Comparison of ENCODE assay signal across 31 cellular contexts in the genomic region with DNA sequence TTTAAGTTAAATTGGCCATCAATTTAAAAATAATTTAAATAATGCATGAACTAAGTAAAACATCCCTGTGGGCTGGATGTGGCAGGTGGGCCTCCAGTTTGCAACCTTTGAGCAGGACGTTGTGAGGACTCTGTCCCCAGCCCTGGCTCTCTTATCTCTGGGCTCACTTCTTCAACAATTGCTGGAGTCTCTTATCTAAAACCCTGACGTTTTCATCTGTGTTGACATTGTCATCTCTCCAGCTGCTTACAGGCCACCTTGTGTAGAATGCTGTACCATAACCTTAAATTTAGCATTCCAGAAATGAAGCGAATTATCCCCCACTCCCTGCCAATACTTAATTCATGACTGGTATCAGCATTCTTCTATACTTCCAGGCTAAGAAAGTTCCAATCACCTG. TPM values are rescaled to one million over a fixed set of nuclear protein-coding genes. Genes with fewer than 3 reads are reported as not detected.
DNase-seq lines count a peak whose midpoint lies in the region; ATAC-seq, FAIRE-seq and TF ChIP-seq lines count a peak whose summit lies in the region.
"Had no signal": no experiment of that assay in that cellular context is flagged by ENCODE, and none has a peak within 500 bp of the region (broad histone marks: within the 10 kb centered on the region; RNA-seq: fewer than 3 reads in every experiment).

No MANE protein-coding gene starts in this region.

- WGBS in HepG2 (ENCODE audit: low lambda C conversion rate), result 6% methylated on average over 3 of the region's 3 CpGs
- WGBS in right lobe of liver (ENCODE audit: insufficient coverage, low coverage, low lambda C conversion rate, missing lambda C conversion rate), result 52% methylated on average over 3 of the region's 3 CpGs
- WGBS in K562 (ENCODE audit: insufficient coverage, low coverage, missing lambda C conversion rate), result 0% methylated on average over 3 of the region's 3 CpGs

- peaks cover 23% of the 10 kb centered on the region for H3K79me2 ChIP-seq in HepG2 (ENCODE audit: insufficient read depth, low read length)
- H3K79me2 ChIP-seq in K562 (ENCODE audit: control insufficient read depth, insufficient read depth, low read length), result peaks cover 25% of the 10 kb centered on the region

- intact Hi-C loops in HepG2 (cut with micrococcal nuclease; ENCODE audit: unreplicated experiment), result loop anchor here (5.0 to 10.0 kb wide), 2 partner anchors 85 to 133 kb away; no protein-coding TSS in a partner anchor
- intact Hi-C loops in right lobe of liver (cut with DNase I), result no loop called here
- intact Hi-C loops in K562 (cut with micrococcal nuclease), result loop anchor here (10.0 kb wide), 1 partner anchor 85 kb away; no protein-coding TSS in a partner anchor
- intact Hi-C loops in left colon (cut with DNase I, micrococcal nuclease), result no loop called here

- H3K9me1 ChIP-seq in K562 (ENCODE audit: control insufficient read depth, insufficient read depth, low read length), result no peaks in the 10 kb centered on the region

- H3K9ac ChIP-seq in HepG2 (ENCODE audit: insufficient read depth, low read depth, low read length) (0 out of 2 replicates have a peak overlapping the region, but pooled peaks have one; percentile 34), K562 (ENCODE audit: insufficient read depth in 1 of 2, low read depth in 2 of 2, low read length in 2 of 2) (no peak overlapping the region)

- H3K36me3 ChIP-seq in HepG2 (replicated peaks in 1 of 2; ENCODE audit: control insufficient read depth in 1 of 2, insufficient read depth in 2 of 2, low read length in 2 of 2), result no peaks in the 10 kb centered on the region
- no peaks in the 10 kb centered on the region for H3K36me3 ChIP-seq in right lobe of liver
- no peaks in the 10 kb centered on the region; the same call in 2 of the 3 replicates for H3K36me3 ChIP-seq in K562 (ENCODE audit: control insufficient read depth, insufficient read depth, low read length)
- H3K36me3 ChIP-seq: BE2C, SJCRH30 had no signal

- no peak overlapping the region for H2AFZ ChIP-seq in HepG2 (ENCODE audit: low read length)
- H2AFZ ChIP-seq in K562 (ENCODE audit: low read depth, low read length), result no peak overlapping the region
- H2AFZ ChIP-seq: PC-9 had no signal

- TF ChIP-seq CTCF in HepG2 (CRISPR knock-in tag; IDR thresholded peaks at IDR 0.05) (no peak), right lobe of liver (IDR thresholded peaks at IDR 0.05) (no peak), K562 (IDR thresholded peaks at IDR 0.05 in 2 of 3, conservative IDR thresholded peaks at IDR 0.05 in 1 of 3; ENCODE audit: insufficient read depth in 2 of 3, low read depth in 1 of 3, low read length in 3 of 3) (no peak)

- no peaks in the 10 kb centered on the region for H3K9me3 ChIP-seq in HepG2 (ENCODE audit: low read length)
- H3K9me3 ChIP-seq in right lobe of liver, result no peaks in the 10 kb centered on the region
- no peaks in the 10 kb centered on the region for H3K9me3 ChIP-seq in K562 (replicated peaks; ENCODE audit: control insufficient read depth, insufficient read depth, low read depth, low read length)
- H3K9me3 ChIP-seq: BE2C, SJCRH30 had no signal

- CTCF ChIA-PET in HepG2 (lab: Yijun Ruan, JAX; ENCODE audit: low intra/inter-chr PET ratio, low total read pairs), result no interaction called here
- CTCF ChIA-PET in K562 (lab: Yijun Ruan, JAX; ENCODE audit: low intra/inter-chr PET ratio), result interaction anchor here (0.5 kb wide), 1 partner anchor 10 kb away, joined by 3 read pairs; no protein-coding TSS in a partner anchor

- peak overlapping the region in 2 of 3 experiments; percentile 11 to 36; a peak in 2 of 6 replicates for H3K4me3 ChIP-seq in HepG2 (replicated peaks in 1 of 3; ENCODE audit: insufficient read depth in 1 of 3, low read depth in 2 of 3, low read length in 3 of 3)
- H3K4me3 ChIP-seq in right lobe of liver, result no peak overlapping the region
- H3K4me3 ChIP-seq in K562, result no peak overlapping the region
- H3K4me3 ChIP-seq: PC-9, SJCRH30 had no signal

- ATAC-seq in HepG2 (peak; percentile 68), right lobe of liver (no peak), K562 (0 out of 3 replicates have a peak, but pooled peaks have one; percentile 5), left colon (peak; percentile 23), GM21576 (IDR thresholded peaks at IDR 0.05; ENCODE audit: unreplicated experiment) (no peak), GM21619 (IDR thresholded peaks at IDR 0.05; ENCODE audit: unreplicated experiment) (no peak), left lobe of liver (no peak), HG03108 (IDR thresholded peaks at IDR 0.05; ENCODE audit: unreplicated experiment) (no peak)
- ATAC-seq: Right ventricle myocardium inferior, SK-N-SH treated with all-trans-retinoic acid at 6 μM for 48 hours had no signal

- POLR2A ChIA-PET in HepG2 (lab: Yijun Ruan, JAX), result interaction anchor here (0.8 to 1.5 kb wide), 5 partner anchors 33 to 83 kb away, joined by 3 to 6 read pairs (median 4); no protein-coding TSS in a partner anchor
- POLR2A ChIA-PET in K562 (lab: Yijun Ruan, JAX), result interaction anchor here (0.5 to 1.2 kb wide), 5 partner anchors 9 to 24 kb away, joined by 3 to 4 read pairs (median 3); no protein-coding TSS in a partner anchor

- TF ChIP-seq POLR2A in HepG2 (IDR thresholded peaks at IDR 0.05; ENCODE audit: insufficient read depth in 1 of 2, low read depth in 2 of 2, low read length in 2 of 2) (no peak), right lobe of liver (IDR thresholded peaks at IDR 0.05) (no peak), K562 (conservative IDR thresholded peaks at IDR 0.05) (no peak)

- DNase-seq in HepG2 (ENCODE audit: low spot score), result peak; percentile 87
- no peak for DNase-seq in right lobe of liver
- DNase-seq in K562 (ENCODE audit: extremely low read depth in 1 of 4, low spot score in 3 of 4), result peak in 2 of 4 experiments; percentile 57 to 69
- no peak for DNase-seq in left colon
- DNase-seq in left lobe of liver (ENCODE audit: low spot score), result no peak
- DNase-seq: 8988T; ACHN; BE2C; Calu3; CD8-positive, alpha-beta memory T cell; DMS79 treated with DMSO at 0.1 percent for 48 hours; GF-D8; H7; HFFc6; Karpas-422; MV-4-11; NCI-H1105; NCI-H1436 treated with DMSO at 0.1 percent for 48 hours; NCI-H2029; NCI-H446; NCI-H526; NCI-H82; NK-92 treated with Interleukin-12 subunit alpha and Interleukin-12 subunit beta, amount 100 ng/mL, for 24 hours; PC-9; SJCRH30 had no signal

- TF ChIP-seq RAD21 in HepG2 (CRISPR knock-in tag; IDR thresholded peaks at IDR 0.05) (no peak), K562 (CRISPR knock-in tag; conservative IDR thresholded peaks at IDR 0.05 in 1 of 2, IDR thresholded peaks at IDR 0.05 in 1 of 2) (0 out of 4 replicates have a peak, but pooled peaks of 1 of the 2 experiments have one; percentile 13)

- in situ Hi-C loops in HepG2 (cut with HindIII; ENCODE audit: extremely low pct_ligation_motif_present, low pct_unique_long_range_greater_than_20kb) (loop anchor here (5.0 kb wide), 1 partner anchor 63 kb away; no protein-coding TSS in a partner anchor), K562 (cut with MboI) (loop anchor here (10.0 kb wide), 1 partner anchor 285 kb away; a partner anchor contains a TSS)

- H3K4me2 ChIP-seq in HepG2 (ENCODE audit: low read depth, low read length) (peak overlapping the region; percentile 76), K562 (ENCODE audit: insufficient read depth, low read length) (peak overlapping the region; percentile 9; the same call in 1 of the 2 replicates)
- H3K4me2 ChIP-seq: PC-9 had no signal

- H3K27me3 ChIP-seq in HepG2 (ENCODE audit: control insufficient read depth in 1 of 2, insufficient read depth in 2 of 2, low read length in 2 of 2), result no peaks in the 10 kb centered on the region; a peak in 1 of 5 replicates
- H3K27me3 ChIP-seq in right lobe of liver, result no peaks in the 10 kb centered on the region
- H3K27me3 ChIP-seq in K562 (ENCODE audit: control insufficient read depth in 2 of 2, insufficient read depth in 2 of 2, low read length in 2 of 2), result no peaks in the 10 kb centered on the region
- H3K27me3 ChIP-seq: BE2C, SJCRH30 had no signal

- peaks cover 10% of the 10 kb centered on the region for H4K20me1 ChIP-seq in HepG2 (ENCODE audit: insufficient read depth, low read length)
- peaks cover 8% of the 10 kb centered on the region for H4K20me1 ChIP-seq in K562 (replicated peaks; ENCODE audit: control insufficient read depth, insufficient read depth, low read length)

- H3K27ac ChIP-seq in HepG2 (ENCODE audit: extremely low read length, insufficient read depth, low read length) (peak overlapping the region; percentile 70), right lobe of liver (no peak overlapping the region), K562 (ENCODE audit: extremely low read depth, low read depth, low read length) (no peak overlapping the region)
- H3K27ac ChIP-seq: PC-9, SJCRH30 had no signal

- BruUV-seq in HepG2 (replicated peaks; lab: Mats Ljungman, UMichigan) (no TSS peak), K562 (replicated peaks; lab: Mats Ljungman, UMichigan) (no TSS peak)

- FAIRE-seq in HepG2 (lab: Jason Lieb, UNC) (peak; percentile 72), K562 (lab: Jason Lieb, UNC) (peak; percentile 72)
- FAIRE-seq: GM12891 had no signal

- H3K4me1 ChIP-seq in HepG2 (ENCODE audit: insufficient read depth, low read length), result peaks cover 49% of the 10 kb centered on the region
- H3K4me1 ChIP-seq in right lobe of liver, result peaks cover 0 to 5% (median 0%) of the 10 kb centered on the region in 4 donors
- peaks cover 12 to 33% of the 10 kb centered on the region in 2 experiments for H3K4me1 ChIP-seq in K562 (replicated peaks in 1 of 2; ENCODE audit: control insufficient read depth in 2 of 2, insufficient read depth in 2 of 2, low read length in 2 of 2)

- TF ChIP-seq EP300 in HepG2 (IDR thresholded peaks at IDR 0.05; ENCODE audit: low read depth in 2 of 2, low read length in 2 of 2), result peak; percentile 23 to 85; a peak in 2 of 4 replicates
- no peak for TF ChIP-seq EP300 in HepG2 (CRISPR knock-in tag; IDR thresholded peaks at IDR 0.05; ENCODE audit: borderline replicate concordance)
- no peak; the same call in 1 of the 2 replicates for TF ChIP-seq EP300 in K562 (IDR thresholded peaks at IDR 0.05; ENCODE audit: low read length)

RNA-seq across cellular contexts. Expression of a gene that starts 3.2 kb away (rescaled TPM):
- total RNA-seq in HepG2 (2016; rRNA removed; fragmentation: Illumina TruSeq; extraction: Trizol), result 133 and 183 TPM in 2 replicates
- total RNA-seq in HepG2 (2016; cell fraction: cytosol; rRNA removed; fragmentation: Illumina TruSeq; extraction: Trizol; ENCODE audit: low read depth), result 11.5 and 13.3 TPM in 2 replicates
- total RNA-seq in HepG2 (2016; cell fraction: insoluble cytoplasmic fraction; rRNA removed; fragmentation: Illumina TruSeq; extraction: Trizol), result 132 and 189 TPM in 2 replicates
- total RNA-seq in HepG2 (2016; cell fraction: membrane; rRNA removed; fragmentation: Illumina TruSeq; extraction: Trizol), result 48.9 and 50.9 TPM in 2 replicates
- 95.3 and 101 TPM in 2 replicates for total RNA-seq in HepG2 (2016; cell fraction: nucleus; rRNA removed; fragmentation: Illumina TruSeq; extraction: Trizol)
- 24.2 and 34.3 TPM in 2 replicates for polyA plus RNA-seq in HepG2 (2011; rRNA removed)
- 14.2 and 19.7 TPM in 2 replicates for polyA plus RNA-seq in HepG2 (2011; cell fraction: cytosol; rRNA removed)
- 12.9 and 14.3 TPM in 2 replicates for polyA plus RNA-seq in HepG2 (2011; cell fraction: nucleus; rRNA removed)
- polyA plus RNA-seq in HepG2 (2012), result 54.5 and 69.7 TPM in 2 replicates
- polyA plus RNA-seq in HepG2 (2016; cell fraction: cytosol; fragmentation: Illumina TruSeq; extraction: Trizol; ENCODE audit: low read depth), result 2.3 and 2.6 TPM in 2 replicates
- polyA plus RNA-seq in HepG2 (2016; cell fraction: insoluble cytoplasmic fraction; fragmentation: Illumina TruSeq; extraction: Trizol; ENCODE audit: low read depth), result 124 and 134 TPM in 2 replicates
- polyA plus RNA-seq in HepG2 (2016; cell fraction: membrane; fragmentation: Illumina TruSeq; extraction: Trizol; ENCODE audit: low read depth), result 13.6 and 14.9 TPM in 2 replicates
- polyA plus RNA-seq in HepG2 (2016; cell fraction: nucleus; fragmentation: Illumina TruSeq; extraction: Trizol; ENCODE audit: insufficient read depth, low read depth), result 84.5 and 87.7 TPM in 2 replicates
- 16.9 and 19.8 TPM in 2 replicates for polyA minus RNA-seq in HepG2 (2011; rRNA and poly(A)+ RNA removed; ENCODE audit: low replicate concordance)
- 67.3 and 71.1 TPM in 2 replicates for polyA minus RNA-seq in HepG2 (2011; cell fraction: cytosol; rRNA and poly(A)+ RNA removed)
- polyA minus RNA-seq in HepG2 (2011; cell fraction: nucleus; rRNA and poly(A)+ RNA removed), result 84.4 and 86.4 TPM in 2 replicates
- total RNA-seq in right lobe of liver, result 10 to 100 TPM; 12.8 to 44.4 (median 23.3) TPM
- 12.1 and 40.7 TPM in 2 replicates for total RNA-seq in K562 (2011; cell fraction: chromatin; rRNA removed; ENCODE audit: low replicate concordance)
- total RNA-seq in K562 (2011; cell fraction: nucleolus; rRNA removed), result 9.5 and 10.9 TPM in 2 replicates
- total RNA-seq in K562 (2011; cell fraction: nucleoplasm; rRNA removed), result 17.3 and 22.1 TPM in 2 replicates
- total RNA-seq in K562 (2014; rRNA removed), result 61.5 and 68.9 TPM in 2 replicates
- total RNA-seq in K562 (2014; rRNA removed; fragmentation: Illumina TruSeq; extraction: Trizol), result 94.4 and 107 TPM in 2 replicates
- total RNA-seq in K562 (2015; rRNA removed; fragmentation: Illumina TruSeq; extraction: Trizol), result 87.2 and 93.1 TPM in 2 replicates
- 70.2 and 77.9 TPM in 2 replicates for total RNA-seq in K562 (2021)
- polyA plus RNA-seq in K562 (2011; rRNA removed), result 39.2 and 49.4 TPM in 2 replicates
- polyA plus RNA-seq in K562 (2011; cell fraction: cytosol; rRNA removed), result 8.2 and 15.4 TPM in 2 replicates
- polyA plus RNA-seq in K562 (2011; cell fraction: nucleus; rRNA removed), result 10.7 and 15.8 TPM in 2 replicates
- 50.4 and 51.7 TPM in 2 replicates for polyA plus RNA-seq in K562 (2012)
- polyA plus RNA-seq in K562 (2014; fragmentation: Illumina TruSeq; extraction: Trizol), result 70.3 and 78.1 TPM in 2 replicates
- polyA plus RNA-seq in K562 (2014; fragmentation: Nextera tagmentation; extraction: Ambion mirVana), result 10 to 100 TPM; 24.4 to 29.8 TPM
- polyA plus RNA-seq in K562 (2014; rRNA removed), result 40.3 and 46.2 TPM in 2 replicates
- polyA minus RNA-seq in K562 (2011; rRNA and poly(A)+ RNA removed), result 116 and 143 TPM in 2 replicates
- polyA minus RNA-seq in K562 (2011; cell fraction: cytosol; rRNA and poly(A)+ RNA removed), result 47.3 and 50.2 TPM in 2 replicates
- 17.5 and 33.8 TPM in 2 replicates for polyA minus RNA-seq in K562 (2011; cell fraction: nucleus; rRNA and poly(A)+ RNA removed)
- 100 to 1,000 TPM; 122 to 123 TPM for total RNA-seq in left colon
- 14.9 TPM for total RNA-seq in left lobe of liver

Comparison
In these comparisons a context has a peak if more than half of its experiments do, and no peak if none do; other contexts are left out.
1. ATAC-seq: peak in HepG2 (single experiment), K562 (single experiment) and left colon (single experiment); none in right lobe of liver (0 of 4), GM21576 (single experiment), GM21619 (single experiment), left lobe of liver (single experiment) and HG03108 (single experiment).
2. H3K4me3 ChIP-seq: peak in HepG2 (2 of 3); none in right lobe of liver (0 of 3) and K562 (single experiment).
3. intact Hi-C loops: an anchor here in HepG2 (5.0 to 10.0 kb wide) and K562 (10.0 kb wide); none called in right lobe of liver and left colon.